Comparison of ENCODE assay signal across 1 cellular context in genomic region chr15:73370151-73370550, GRCh38.
TF ChIP-seq lines count a peak whose summit lies in the region.

No MANE protein-coding gene starts in this region.

TF ChIP-seq in WTC11, 78 proteins besides CTCF, POLR2A, EP300 and RAD21 (continued from another document):
- TF ChIP-seq E2F4 (CRISPR knock-in tag; IDR thresholded peaks at IDR 0.05; ENCODE audit: borderline replicate concordance, low read depth) (no peak), ZNF532 (CRISPR knock-in tag; IDR thresholded peaks at IDR 0.05; ENCODE audit: borderline replicate concordance) (no peak), FOXP1 (CRISPR knock-in tag; IDR thresholded peaks at IDR 0.05; ENCODE audit: borderline replicate concordance) (no peak), NR3C1 (CRISPR knock-in tag; conservative IDR thresholded peaks at IDR 0.05; ENCODE audit: low read depth) (no peak), RELA (CRISPR knock-in tag; IDR thresholded peaks at IDR 0.05; ENCODE audit: borderline replicate concordance) (no peak), EMX1 (CRISPR knock-in tag; IDR thresholded peaks at IDR 0.05) (no peak)
